12 cellular contexts compared by ENCODE assay signal in genomic region chr1:16781033-16781432, GRCh38. TPM values are rescaled to one million over a fixed set of nuclear protein-coding genes. Genes with fewer than 3 reads are reported as not detected.
DNase-seq lines count a peak whose midpoint lies in the region; ATAC-seq, FAIRE-seq and TF ChIP-seq lines count a peak whose summit lies in the region.
"Not testable (repeated sequence)": the region's sequence is repeated elsewhere in the genome, so short reads cannot be mapped to it uniquely, and the experiment has no call there.
"Had no signal": no experiment of that assay in that cellular context is flagged by ENCODE, and none has a peak within 500 bp of the region (broad histone marks: within the 10 kb centered on the region; RNA-seq: fewer than 3 reads in every experiment).

No MANE protein-coding gene starts in this region.

- no CpG with 5 or more reads among the region's 2 CpGs for WGBS in IMR-90 (ENCODE audit: extremely low coverage in 2 of 2, insufficient read length in 1 of 2), 2 experiments
- WGBS in upper lobe of left lung, 2 donors, result no CpG with 5 or more reads among the region's 2 CpGs

- H3K4me2 ChIP-seq in IMR-90 (ENCODE audit: low read depth, low read length), result not testable (repeated sequence)

- not testable (repeated sequence) for H3K4me3 Mint-ChIP-seq in naive thymus-derived CD4-positive, alpha-beta T cell

- not testable (repeated sequence) for H2BK120ac ChIP-seq in IMR-90 (ENCODE audit: low read depth, low read length)

- H3K27me3 Mint-ChIP-seq in naive thymus-derived CD4-positive, alpha-beta T cell, result peaks cover 2 to 14% (median 9%) of the 10 kb centered on the region in 5 donors

- not testable (repeated sequence) for TF ChIP-seq CTCF in IMR-90 (conservative IDR thresholded peaks at IDR 0.05; ENCODE audit: low read depth, low read length); bronchial epithelial cell (IDR thresholded peaks at IDR 0.05; ENCODE audit: insufficient read depth, low read length, severe bottlenecking); left lung (IDR thresholded peaks at IDR 0.05); upper lobe of left lung (IDR thresholded peaks at IDR 0.05)

- H3K56ac ChIP-seq in IMR-90 (ENCODE audit: extremely low read depth, insufficient read depth, low read length), result not testable (repeated sequence)

- in situ Hi-C loops in IMR-90 (cut with MboI; ENCODE audit: low sequenced_read_pairs), result not testable (repeated sequence)

- CTCF ChIA-PET in IMR-90 (lab: Yijun Ruan, JAX); naive thymus-derived CD4-positive, alpha-beta T cell (lab: Charles Lee): not testable (repeated sequence)

- H3K36me3 Mint-ChIP-seq in naive thymus-derived CD4-positive, alpha-beta T cell, result not testable (repeated sequence)

- H3K79me1 ChIP-seq in IMR-90 (ENCODE audit: low read depth in 1 of 2, low read length in 2 of 2), result not testable (repeated sequence)

- intact Hi-C loops in IMR-90 (cut with micrococcal nuclease); Right ventricle myocardium superior (cut with DNase I); left lung (cut with DNase I); naive thymus-derived CD4-positive, alpha-beta T cell (cut with micrococcal nuclease): not testable (repeated sequence)

- H4K20me1 ChIP-seq in IMR-90 (ENCODE audit: insufficient read depth, low read length), result not testable (repeated sequence)

- H2BK5ac ChIP-seq in IMR-90 (ENCODE audit: low read depth, low read length, poor library complexity, severe bottlenecking), result not testable (repeated sequence)

- H3K23ac ChIP-seq in IMR-90 (ENCODE audit: low read depth, low read length), result not testable (repeated sequence)

- not testable (repeated sequence) for H4K8ac ChIP-seq in IMR-90 (ENCODE audit: low read depth in 2 of 2, low read length in 2 of 2)

- TF ChIP-seq POLR2A in IMR-90 (IDR thresholded peaks at IDR 0.05; ENCODE audit: low read depth, low read length); upper lobe of left lung (IDR thresholded peaks at IDR 0.05): not testable (repeated sequence)

- not testable (repeated sequence) for H4K91ac ChIP-seq in IMR-90 (ENCODE audit: insufficient read depth, low read depth, low read length)

- DNase-seq in IMR-90; RCC 7860 (ENCODE audit: low spot score); bronchial epithelial cell (ENCODE audit: low read depth); Right ventricle myocardium superior; left lung; naive thymus-derived CD4-positive, alpha-beta T cell; upper lobe of left lung: not testable (repeated sequence)

- not testable (repeated sequence) for H3K27me3 ChIP-seq in IMR-90 (ENCODE audit: control insufficient read depth, insufficient read depth, low read length); bronchial epithelial cell (ENCODE audit: control insufficient read depth, insufficient read depth, low read length); naive thymus-derived CD4-positive, alpha-beta T cell (ENCODE audit: control insufficient read depth in 2 of 2, insufficient read depth in 2 of 2, low read length in 2 of 2); upper lobe of left lung
- H3K27me3 ChIP-seq in left lung, result peaks cover 0 to 10% of the 10 kb centered on the region in 2 donors

- H3K9me3 ChIP-seq in IMR-90 (ENCODE audit: control insufficient read depth, insufficient read depth, low read length); left lung; naive thymus-derived CD4-positive, alpha-beta T cell (ENCODE audit: control insufficient read depth in 2 of 3, low read length in 3 of 3); upper lobe of left lung: not testable (repeated sequence)

- dilution Hi-C loops in IMR-90 (cut with HindIII; ENCODE audit: low sequenced_read_pairs, unreplicated experiment), result not testable (repeated sequence)

- ATAC-seq in IMR-90 (ENCODE audit: low read depth), result peak; percentile 61
- peak; percentile 46 for ATAC-seq in Right ventricle myocardium superior (ENCODE audit: poor library complexity)
- peak; percentile 87 for ATAC-seq in left lung
- ATAC-seq in naive thymus-derived CD4-positive, alpha-beta T cell, result peak; percentile 68
- ATAC-seq in upper lobe of left lung (ENCODE audit: low FRiP score in 2 of 2), result peak; percentile 57 to 58

- TF ChIP-seq RAD21 in IMR-90 (IDR thresholded peaks at IDR 0.05; ENCODE audit: low read length), result not testable (repeated sequence)

- not testable (repeated sequence) for BruUV-seq in IMR-90 (replicated peaks; lab: Mats Ljungman, UMichigan)

- not testable (repeated sequence) for H3K4ac ChIP-seq in IMR-90 (ENCODE audit: low read depth, low read length)

- H4K5ac ChIP-seq in IMR-90 (ENCODE audit: low read depth, low read length), result not testable (repeated sequence)

- H2AFZ ChIP-seq in IMR-90 (replicated peaks; ENCODE audit: low read length, poor library complexity), result not testable (repeated sequence)

- H3K9ac ChIP-seq in IMR-90 (ENCODE audit: low read depth, low read length), result not testable (repeated sequence)

- H3K27ac ChIP-seq in IMR-90 (ENCODE audit: insufficient read depth, low read length); left lung; naive thymus-derived CD4-positive, alpha-beta T cell (ENCODE audit: low read depth, low read length); upper lobe of left lung: not testable (repeated sequence)

- not testable (repeated sequence) for H2BK15ac ChIP-seq in IMR-90 (ENCODE audit: low read depth, low read length)

- not testable (repeated sequence) for H3K9me1 ChIP-seq in IMR-90 (ENCODE audit: insufficient read depth, low read length)

- not testable (repeated sequence) for H3K18ac ChIP-seq in IMR-90 (ENCODE audit: low read depth, low read length)

- not testable (repeated sequence) for H3K4me3 ChIP-seq in IMR-90 (ENCODE audit: insufficient read depth, low read depth, low read length); bronchial epithelial cell (ENCODE audit: low read depth, low read length); left lung; naive thymus-derived CD4-positive, alpha-beta T cell (ENCODE audit: low read length); upper lobe of left lung

- H3K27ac Mint-ChIP-seq in naive thymus-derived CD4-positive, alpha-beta T cell, result not testable (repeated sequence)

- H2BK20ac ChIP-seq in IMR-90 (ENCODE audit: low read depth, low read length), result not testable (repeated sequence)

- not testable (repeated sequence) for H3K9me3 Mint-ChIP-seq in naive thymus-derived CD4-positive, alpha-beta T cell

- H3K4me1 Mint-ChIP-seq in naive thymus-derived CD4-positive, alpha-beta T cell, result not testable (repeated sequence)

- not testable (repeated sequence) for H3K36me3 ChIP-seq in IMR-90 (ENCODE audit: control insufficient read depth, insufficient read depth, low read length); bronchial epithelial cell (ENCODE audit: control insufficient read depth, insufficient read depth, low read length); left lung; naive thymus-derived CD4-positive, alpha-beta T cell (ENCODE audit: control insufficient read depth in 2 of 3, insufficient read depth in 3 of 3, low read length in 3 of 3); upper lobe of left lung

- not testable (repeated sequence) for H3K4me1 ChIP-seq in IMR-90 (ENCODE audit: control insufficient read depth, insufficient read depth, low read length); left lung; naive thymus-derived CD4-positive, alpha-beta T cell (ENCODE audit: control insufficient read depth in 2 of 2, insufficient read depth in 2 of 2, low read length in 2 of 2); upper lobe of left lung

- not testable (repeated sequence) for H3K14ac ChIP-seq in IMR-90 (replicated peaks; ENCODE audit: low read depth, low read length)

- FAIRE-seq in RCC 7860 (lab: Jason Lieb, UNC) (peak; percentile 72), bronchial epithelial cell (lab: Jason Lieb, UNC) (peak; percentile 97)

- not testable (repeated sequence) for H2AK9ac ChIP-seq in IMR-90 (replicated peaks; ENCODE audit: low read depth, low read length, poor library complexity)

- POLR2A ChIA-PET in IMR-90 (lab: Charles Lee; ENCODE audit: unreplicated experiment); naive thymus-derived CD4-positive, alpha-beta T cell (lab: Charles Lee): not testable (repeated sequence)

- TF ChIP-seq EP300 in upper lobe of left lung (IDR thresholded peaks at IDR 0.05), result not testable (repeated sequence)

- not testable (repeated sequence) for H2AK5ac ChIP-seq in IMR-90 (ENCODE audit: low read depth, low read length)

RNA-seq across cellular contexts. Expression of gene RNU1-4, which starts 40.7 kb away (rescaled TPM):
- under 0.01 TPM in 2 replicates for total RNA-seq in IMR-90 (2012; rRNA removed)
- not detected in 2 replicates for polyA plus RNA-seq in IMR-90 (2012; rRNA removed)
- not detected in 2 replicates for polyA plus RNA-seq in IMR-90 (2012; cell fraction: cytosol; rRNA removed)
- polyA plus RNA-seq in IMR-90 (2012; cell fraction: nucleus; rRNA removed; ENCODE audit: low replicate concordance), result not detected in 2 replicates
- 2,323 and 5,262 TPM in 2 replicates for total RNA-seq in bronchial epithelial cell
- total RNA-seq in Right ventricle myocardium superior, result 9,391 TPM
- 1,000 to 10,000 TPM; 2,748 to 3,444 TPM for total RNA-seq in left lung
- 1,000 to 10,000 TPM; 2,341 to 4,458 (median 3,337) TPM for total RNA-seq in naive thymus-derived CD4-positive, alpha-beta T cell
- not detected for polyA plus RNA-seq in naive thymus-derived CD4-positive, alpha-beta T cell
- total RNA-seq in upper lobe of left lung, result over 10,000 TPM in 1 of 6 donors, 1,000 to 10,000 TPM in 2, under 1 TPM in 3; under 0.01 to 14,413 (median 1,360) TPM
- total RNA-seq: GM23248, H4 had no signal
- polyA plus RNA-seq: AG04450; CD14-positive monocyte; CD4-positive, alpha-beta memory T cell; GM23248 had no signal
